7 cellular contexts compared by ENCODE assay signal in genomic region chr12:52594237-52594636, GRCh38. TPM values are rescaled to one million over a fixed set of nuclear protein-coding genes. Genes with fewer than 3 reads are reported as not detected.
"Had no signal": no experiment of that assay in that cellular context is flagged by ENCODE, and none has a peak within 500 bp of the region (broad histone marks: within the 10 kb centered on the region; RNA-seq: fewer than 3 reads in every experiment).

No MANE protein-coding gene starts in this region.

RNA-seq across cellular contexts. Expression of gene KRT72, which starts 7.0 kb away (rescaled TPM):
- total RNA-seq: GM23248, GM23338, H1, H4, H7, H9, HFFc6 had no signal
- polyA plus RNA-seq: GM23248, GM23338, H1 had no signal

RNA-seq across cellular contexts. Expression of gene KRT74, which starts 20.6 kb away (rescaled TPM):
- total RNA-seq: GM23248, GM23338, H1, H4, H7, H9, HFFc6 had no signal
- polyA plus RNA-seq: GM23248, GM23338, H1 had no signal

RNA-seq across cellular contexts. Expression of gene KRT73, which starts 24.1 kb away (rescaled TPM):
- total RNA-seq: GM23248, GM23338, H1, H4, H7, H9, HFFc6 had no signal
- polyA plus RNA-seq: GM23248, GM23338, H1 had no signal

RNA-seq across cellular contexts. Expression of gene KRT71, which starts 41.3 kb away (rescaled TPM):
- total RNA-seq: GM23248, GM23338, H1, H4, H7, H9, HFFc6 had no signal
- polyA plus RNA-seq: GM23248, GM23338, H1 had no signal

RNA-seq across cellular contexts. Expression of gene KRT2, which starts 57.8 kb away (rescaled TPM):
- total RNA-seq: GM23248, GM23338, H1, H7, H9, HFFc6 had no signal
- polyA plus RNA-seq: GM23248, GM23338, H1 had no signal
